Comparison of ENCODE assay signal across 18 cellular contexts in the genomic region with DNA sequence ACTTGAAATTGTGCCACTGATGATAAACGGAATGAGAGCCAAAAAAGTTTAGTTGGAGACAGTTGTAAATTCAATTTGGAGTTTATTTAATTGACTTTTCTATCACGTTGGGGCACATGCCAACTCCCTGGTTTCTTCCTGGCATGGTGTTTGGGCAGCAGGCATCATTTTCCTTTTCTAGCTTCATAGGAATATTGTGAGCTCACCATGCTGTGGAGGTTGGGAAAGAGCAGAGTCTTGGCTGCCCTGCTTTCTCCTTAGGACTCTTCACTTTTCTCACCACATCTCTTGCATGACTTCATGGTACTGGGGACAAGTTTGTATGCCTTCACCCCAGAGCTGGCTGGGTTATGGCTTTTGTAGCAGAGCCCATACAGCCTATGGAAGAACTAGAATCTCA. TPM values are rescaled to one million over a fixed set of nuclear protein-coding genes. Genes with fewer than 3 reads are reported as not detected.
DNase-seq lines count a peak whose midpoint lies in the region; ATAC-seq and TF ChIP-seq lines count a peak whose summit lies in the region.
"Had no signal": no experiment of that assay in that cellular context is flagged by ENCODE, and none has a peak within 500 bp of the region (broad histone marks: within the 10 kb centered on the region; RNA-seq: fewer than 3 reads in every experiment).

No MANE protein-coding gene starts in this region.

- peaks cover 2% of the 10 kb centered on the region for H3K36me3 Mint-ChIP-seq in activated naive CD4-positive, alpha-beta T cell treated with anti-CD3 and anti-CD28 coated beads, Interleukin-2, amount 50 U/mL, for 24 hours
- H3K36me3 Mint-ChIP-seq in activated naive CD4-positive, alpha-beta T cell treated with anti-CD3 and anti-CD28 coated beads for 36 hours (ENCODE audit: low read depth), result peaks cover 12% of the 10 kb centered on the region
- H3K36me3 Mint-ChIP-seq in WTC11, result peaks cover 28% of the 10 kb centered on the region

- H3K27ac ChIP-seq in thoracic aorta (peak overlapping the region in 1 of 2 donors; percentile 75), neuronal stem cell (replicated peaks; ENCODE audit: low read length) (no peak overlapping the region)
- H3K27ac ChIP-seq: BLaER1, brain microvascular endothelial cell, VCaP had no signal

- H2BK12ac ChIP-seq in neuronal stem cell (ENCODE audit: low read length), result no peak overlapping the region

- H3K79me1 ChIP-seq in neuronal stem cell (ENCODE audit: low read depth, low read length), result no peaks in the 10 kb centered on the region

- ATAC-seq in WTC11 (no peak), thoracic aorta (ENCODE audit: insufficient number of reproducible peaks, low FRiP score, low read depth) (no peak)

- TF ChIP-seq CTCF in WTC11 (IDR thresholded peaks at IDR 0.05) (no peak), thoracic aorta (IDR thresholded peaks at IDR 0.05) (no peak)

- H3K4me3 ChIP-seq in thoracic aorta (no peak overlapping the region), neuronal stem cell (ENCODE audit: low read length in 2 of 2) (no peak overlapping the region)
- H3K4me3 ChIP-seq: BLaER1, K562 had no signal

- peaks cover 18% of the 10 kb centered on the region for H3K4me1 Mint-ChIP-seq in activated naive CD4-positive, alpha-beta T cell treated with anti-CD3 and anti-CD28 coated beads, Interleukin-2, amount 50 U/mL, for 24 hours
- H3K4me1 Mint-ChIP-seq in activated naive CD4-positive, alpha-beta T cell treated with anti-CD3 and anti-CD28 coated beads for 36 hours (ENCODE audit: low read depth), result peaks cover 12% of the 10 kb centered on the region
- H3K4me1 Mint-ChIP-seq in WTC11, result peaks cover 9% of the 10 kb centered on the region

- H2AK5ac ChIP-seq in neuronal stem cell (ENCODE audit: low read depth, low read length), result no peak overlapping the region

- no CpG with 5 or more reads among the region's 2 CpGs for WGBS in neuronal stem cell (ENCODE audit: extremely low coverage in 2 of 2, insufficient read length in 2 of 2, insufficient replicate concordance in 1 of 2), 2 donors

- no peak overlapping the region for H4K91ac ChIP-seq in neuronal stem cell (ENCODE audit: low read depth, low read length, poor library complexity)

- no peak overlapping the region for H3K23ac ChIP-seq in neuronal stem cell (ENCODE audit: low read depth, low read length, poor library complexity)

- H3K4me2 ChIP-seq in neuronal stem cell (ENCODE audit: insufficient read depth, low read length, poor library complexity, severe bottlenecking), result no peak overlapping the region
- H3K4me2 ChIP-seq: BLaER1 had no signal

- H3K4me1 ChIP-seq in thoracic aorta (ENCODE audit: control insufficient read depth in 1 of 2, low read depth in 2 of 2) (peaks cover 10 to 33% of the 10 kb centered on the region in 2 donors), neuronal stem cell (ENCODE audit: control insufficient read depth in 2 of 2, insufficient read depth in 1 of 2, low read depth in 1 of 2, low read length in 2 of 2) (peaks cover 2% of the 10 kb centered on the region in 2 donors)

- no peak overlapping the region for H3K4ac ChIP-seq in neuronal stem cell (ENCODE audit: low read length)

- H2AFZ ChIP-seq in neuronal stem cell (ENCODE audit: low read length), result no peak overlapping the region

- no peak for DNase-seq in activated naive CD4-positive, alpha-beta T cell treated with anti-CD3 and anti-CD28 coated beads for 36 hours
- no peak for DNase-seq in WTC11 (ENCODE audit: low spot score)
- peak; percentile 64 for DNase-seq in glomerular visceral epithelial cell (ENCODE audit: extremely low spot score)
- DNase-seq in thoracic aorta (ENCODE audit: low spot score), result peak; percentile 14
- DNase-seq in NCI-H748 treated with DMSO at 0.1 percent for 48 hours (lab: John Stamatoyannopoulos, UW), result no peak
- no peak for DNase-seq in stimulated activated CD4-positive, alpha-beta T cell treated with anti-CD3 and anti-CD28 coated beads, Interleukin-12 subunit alpha, Interleukin-12 subunit beta, amount 100 ng/mL, for 4 hours
- DNase-seq in neuronal stem cell (ENCODE audit: low spot score), result no peak
- DNase-seq: brain microvascular endothelial cell, DMS79, NCI-H1092 treated with DMSO at 0.1 percent for 48 hours, right cardiac atrium, SHP77 treated with DMSO at 0.1 percent for 48 hours, T-helper 9 cell had no signal

- H2BK5ac ChIP-seq in neuronal stem cell (ENCODE audit: low read length), result no peak overlapping the region

- H3K27me3 ChIP-seq in thoracic aorta (replicated peaks; ENCODE audit: insufficient read depth) (no peaks in the 10 kb centered on the region), neuronal stem cell (ENCODE audit: control insufficient read depth in 3 of 3, insufficient read depth in 3 of 3, low read depth in 1 of 3, low read length in 3 of 3) (no peaks in the 10 kb centered on the region)
- H3K27me3 ChIP-seq: BLaER1, brain microvascular endothelial cell had no signal

- H2BK120ac ChIP-seq in neuronal stem cell (ENCODE audit: low read depth, low read length), result no peak overlapping the region

- POLR2A ChIA-PET in WTC11 (lab: Charles Lee), result interaction anchor here (1.0 kb wide), 1 partner anchor 206 kb away, joined by 3 read pairs; a partner anchor contains a TSS

- peak overlapping the region; percentile 41 for H3K27ac Mint-ChIP-seq in activated naive CD4-positive, alpha-beta T cell treated with anti-CD3 and anti-CD28 coated beads, Interleukin-2, amount 50 U/mL, for 24 hours
- H3K27ac Mint-ChIP-seq in activated naive CD4-positive, alpha-beta T cell treated with anti-CD3 and anti-CD28 coated beads for 36 hours, result no peak overlapping the region
- H3K27ac Mint-ChIP-seq in WTC11, result peak overlapping the region; percentile 78
- H3K27ac Mint-ChIP-seq: memory B cell had no signal

- H3K27me3 Mint-ChIP-seq in activated naive CD4-positive, alpha-beta T cell treated with anti-CD3 and anti-CD28 coated beads, Interleukin-2, amount 50 U/mL, for 24 hours, result no peaks in the 10 kb centered on the region
- H3K27me3 Mint-ChIP-seq in activated naive CD4-positive, alpha-beta T cell treated with anti-CD3 and anti-CD28 coated beads for 36 hours (ENCODE audit: low read depth), result no peaks in the 10 kb centered on the region
- H3K27me3 Mint-ChIP-seq in WTC11 (ENCODE audit: low read depth), result no peaks in the 10 kb centered on the region
- H3K27me3 Mint-ChIP-seq: memory B cell had no signal

- no peak overlapping the region for H3K9ac ChIP-seq in neuronal stem cell (ENCODE audit: low read depth, low read length, poor library complexity)
- H3K9ac ChIP-seq: BLaER1 had no signal

- CTCF ChIA-PET in activated naive CD4-positive, alpha-beta T cell treated with anti-CD3 and anti-CD28 coated beads for 36 hours (lab: Charles Lee), result interaction anchor here (0.9 to 1.5 kb wide), 5 partner anchors 22 to 488 kb away, joined by 3 to 5 read pairs (median 3); no protein-coding TSS in a partner anchor
- CTCF ChIA-PET in WTC11 (lab: Charles Lee), result interaction anchor here (0.6 to 2.6 kb wide), 38 partner anchors 10 to 469 kb away, joined by 3 to 28 read pairs (median 6); a partner anchor contains a TSS

- H3K36me3 ChIP-seq in thoracic aorta (peaks cover 9% of the 10 kb centered on the region), neuronal stem cell (replicated peaks in 1 of 2; ENCODE audit: control insufficient read depth in 2 of 2, insufficient read depth in 2 of 2, low read length in 2 of 2) (peaks cover 10 to 75% of the 10 kb centered on the region in 2 donors)

- no peaks in the 10 kb centered on the region for H3K9me3 ChIP-seq in thoracic aorta
- no peaks in the 10 kb centered on the region for H3K9me3 ChIP-seq in neuronal stem cell (replicated peaks in 1 of 2; ENCODE audit: control insufficient read depth in 2 of 2, insufficient read depth in 1 of 2, low read depth in 1 of 2, low read length in 2 of 2)
- H3K9me3 ChIP-seq: BLaER1 had no signal

- H3K18ac ChIP-seq in neuronal stem cell (ENCODE audit: low read length), result no peak overlapping the region

- H3K9me3 Mint-ChIP-seq in activated naive CD4-positive, alpha-beta T cell treated with anti-CD3 and anti-CD28 coated beads, Interleukin-2, amount 50 U/mL, for 24 hours, result no peaks in the 10 kb centered on the region
- H3K9me3 Mint-ChIP-seq in activated naive CD4-positive, alpha-beta T cell treated with anti-CD3 and anti-CD28 coated beads for 36 hours, result no peaks in the 10 kb centered on the region
- H3K9me3 Mint-ChIP-seq in WTC11, result no peaks in the 10 kb centered on the region
- H3K9me3 Mint-ChIP-seq: memory B cell had no signal

- no peak overlapping the region for H3K4me3 Mint-ChIP-seq in activated naive CD4-positive, alpha-beta T cell treated with anti-CD3 and anti-CD28 coated beads, Interleukin-2, amount 50 U/mL, for 24 hours
- no peak overlapping the region for H3K4me3 Mint-ChIP-seq in activated naive CD4-positive, alpha-beta T cell treated with anti-CD3 and anti-CD28 coated beads for 36 hours
- H3K4me3 Mint-ChIP-seq in WTC11, result no peak overlapping the region
- H3K4me3 Mint-ChIP-seq: memory B cell had no signal

- no peak overlapping the region for H3K14ac ChIP-seq in neuronal stem cell (ENCODE audit: low read length)

- no peak overlapping the region for H2BK15ac ChIP-seq in neuronal stem cell (ENCODE audit: low read length)

- no peak overlapping the region for H4K8ac ChIP-seq in neuronal stem cell (ENCODE audit: low read depth, low read length)

- intact Hi-C loops in activated naive CD4-positive, alpha-beta T cell treated with anti-CD3 and anti-CD28 coated beads for 36 hours (cut with micrococcal nuclease), result no loop called here

TF ChIP-seq in WTC11, 78 proteins besides CTCF, POLR2A, EP300 and RAD21 (continues in another document):
- no peak for TF ChIP-seq HMGA2 (CRISPR knock-in tag; IDR thresholded peaks at IDR 0.05)
- TF ChIP-seq, protein P1, sequence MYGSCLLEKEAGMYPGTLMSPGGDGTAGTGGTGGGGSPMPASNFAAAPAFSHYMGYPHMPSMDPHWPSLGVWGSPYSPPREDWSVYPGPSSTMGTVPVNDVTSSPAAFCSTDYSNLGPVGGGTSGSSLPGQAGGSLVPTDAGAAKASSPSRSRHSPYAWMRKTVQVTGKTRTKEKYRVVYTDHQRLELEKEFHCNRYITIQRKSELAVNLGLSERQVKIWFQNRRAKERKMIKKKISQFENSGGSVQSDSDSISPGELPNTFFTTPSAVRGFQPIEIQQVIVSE (CRISPR knock-in tag; IDR thresholded peaks at IDR 0.05; ENCODE audit: borderline replicate concordance), result no peak

RNA-seq across cellular contexts. Expression of a gene that starts 6.4 kb away (rescaled TPM):
- 10 to 100 TPM; 41.9 to 43.1 TPM for total RNA-seq in activated naive CD4-positive, alpha-beta T cell treated with anti-CD3 and anti-CD28 coated beads for 36 hours
- total RNA-seq in WTC11 (2021), result 94.2 to 103 TPM (median 94.6 TPM) in 3 replicates
- 10 to 100 TPM; 42.3 to 87.2 TPM for total RNA-seq in thoracic aorta
- 60.0 TPM for polyA plus RNA-seq in neuronal stem cell (2013, experiment 1 of 2)
- 61.3 TPM for polyA plus RNA-seq in neuronal stem cell (2013, experiment 2 of 2)

RNA-seq across cellular contexts. Expression of a gene that starts 20.5 kb away (rescaled TPM):
- total RNA-seq in activated naive CD4-positive, alpha-beta T cell treated with anti-CD3 and anti-CD28 coated beads for 36 hours, result 1 to 10 TPM; 4.8 to 5.3 TPM
- total RNA-seq in WTC11 (2021) (2.2 to 3.8 TPM (median 2.9 TPM) in 3 replicates), thoracic aorta (1 to 10 TPM; 1.2 to 2.6 TPM)
- polyA plus RNA-seq in neuronal stem cell (2013, experiment 1 of 2), result 10.1 TPM
- polyA plus RNA-seq in neuronal stem cell (2013, experiment 2 of 2), result 9.8 TPM

Comparison
In these comparisons a context has a peak if more than half of its experiments do, and no peak if none do; other contexts are left out.
1. DNase-seq: peak in glomerular visceral epithelial cell (single experiment) and thoracic aorta (single experiment); none in activated naive CD4-positive, alpha-beta T cell treated with anti-CD3 and anti-CD28 coated beads for 36 hours (single experiment), WTC11 (single experiment), NCI-H748 treated with DMSO at 0.1 percent for 48 hours (single experiment), stimulated activated CD4-positive, alpha-beta T cell treated with anti-CD3 and anti-CD28 coated beads, Interleukin-12 subunit alpha, Interleukin-12 subunit beta, amount 100 ng/mL, for 4 hours (single experiment) and neuronal stem cell (single experiment).